ENCODE assay signal across 33 cellular contexts in genomic region chr19:56769650-56770049, GRCh38.
DNase-seq lines count a peak whose midpoint lies in the region; ATAC-seq lines count a peak whose summit lies in the region.
"Had no signal": no experiment of that assay in that cellular context is flagged by ENCODE, and none has a peak within 500 bp of the region (broad histone marks: within the 10 kb centered on the region; RNA-seq: fewer than 3 reads in every experiment).

No MANE protein-coding gene starts in this region.

- no peak overlapping the region for H3K4me3 Mint-ChIP-seq in activated T-helper 17 cell treated with anti-CD3 and anti-CD28 coated beads, Interleukin-2, amount 50 U/mL, for 72 hours
- H3K4me3 Mint-ChIP-seq: B cell; CD14-positive monocyte; CD4-positive, alpha-beta memory T cell; CD4-positive, alpha-beta T cell; CD4-positive, CD25-positive, alpha-beta regulatory T cell; CD8-positive, alpha-beta memory T cell; CD8-positive, alpha-beta T cell had no signal

- intact Hi-C loops in head of caudate nucleus (cut with DNase I) = no loop called here

- H3K27ac Mint-ChIP-seq in activated T-helper 17 cell treated with anti-CD3 and anti-CD28 coated beads, Interleukin-2, amount 50 U/mL, for 72 hours = no peak overlapping the region
- H3K27ac Mint-ChIP-seq: B cell; CD14-positive monocyte; CD4-positive, alpha-beta memory T cell; CD4-positive, alpha-beta T cell; CD4-positive, CD25-positive, alpha-beta regulatory T cell; CD8-positive, alpha-beta memory T cell; CD8-positive, alpha-beta T cell had no signal

- peak overlapping the region; percentile 54 for H3K27ac ChIP-seq in caudate nucleus (ENCODE audit: low read depth, low read length)
- H3K27ac ChIP-seq: 22Rv1; A549; BLaER1; BLaER1 treated with 17β-estradiol and CSF1 and Interleukin-3, amounts not matched to agents 10 nM and 100 nM; C4-2B had no signal

- H3K36me3 Mint-ChIP-seq in activated T-helper 17 cell treated with anti-CD3 and anti-CD28 coated beads, Interleukin-2, amount 50 U/mL, for 72 hours (ENCODE audit: low read depth) = no peaks in the 10 kb centered on the region
- H3K36me3 Mint-ChIP-seq: CD14-positive monocyte had no signal

- H3K9me3 Mint-ChIP-seq in activated T-helper 17 cell treated with anti-CD3 and anti-CD28 coated beads, Interleukin-2, amount 50 U/mL, for 72 hours = peaks cover 22% of the 10 kb centered on the region

- H3K4me1 Mint-ChIP-seq in activated T-helper 17 cell treated with anti-CD3 and anti-CD28 coated beads, Interleukin-2, amount 50 U/mL, for 72 hours = peaks cover 10% of the 10 kb centered on the region

- no peak for ATAC-seq in GM21619 (IDR thresholded peaks at IDR 0.05; ENCODE audit: unreplicated experiment)
- ATAC-seq in activated T-helper 17 cell treated with anti-CD3 and anti-CD28 coated beads, Interleukin-2, amount 50 U/mL, for 72 hours (replicated peaks) = no peak
- ATAC-seq: A549; CD8-positive, alpha-beta T cell had no signal

- DNase-seq in caudate nucleus (lab: John Stamatoyannopoulos, UW) (peak in 19 of 61 donors; percentile 2 to 73 (median 15)), head of caudate nucleus (peak in 38 of 42 donors; percentile 22 to 79 (median 50)), putamen (ENCODE audit: low spot score) (peak; percentile 28), NCI-H69 (lab: John Stamatoyannopoulos, UW) (no peak)
- DNase-seq: 8988T; ACHN; AML-193; BE2C; C1 segment of cervical spinal cord; Caco-2; Calu3; CD4-positive, alpha-beta memory T cell; CD4-positive, alpha-beta T cell; CD4-positive, CD25-positive, alpha-beta regulatory T cell; CD8-positive, alpha-beta memory T cell; CD8-positive, alpha-beta T cell; COR-L47; DMS 273 treated with DMSO at 0.1 percent for 48 hours; DMS153; DMS53; DMS79; DMS79 treated with DMSO at 0.1 percent for 48 hours; DND-41; EL had no signal

- H3K27me3 Mint-ChIP-seq in activated T-helper 17 cell treated with anti-CD3 and anti-CD28 coated beads, Interleukin-2, amount 50 U/mL, for 72 hours = peaks cover 8% of the 10 kb centered on the region
- H3K27me3 Mint-ChIP-seq: CD4-positive, CD25-positive, alpha-beta regulatory T cell had no signal
